Comparison of ENCODE assay signal across 1 cellular context in genomic region chr17:73205326-73205980, GRCh38.
TF ChIP-seq lines count a peak whose summit lies in the region.

No MANE protein-coding gene starts in this region.

TF ChIP-seq in HepG2, 621 proteins besides CTCF, POLR2A, EP300 and RAD21 (continued from another document):
- TF ChIP-seq HNF1B (CRISPR knock-in tag; IDR thresholded peaks at IDR 0.05) (0 out of 2 replicates have a peak, but pooled peaks have one; percentile 14), SALL1 (CRISPR knock-in tag; IDR thresholded peaks at IDR 0.05) (peak; percentile 41), WIZ (CRISPR knock-in tag; IDR thresholded peaks at IDR 0.05) (no peak), HNF1A (IDR thresholded peaks at IDR 0.05; ENCODE audit: low read depth) (0 out of 2 replicates have a peak, but pooled peaks have one; percentile 14), HNF1A (CRISPR knock-in tag; IDR thresholded peaks at IDR 0.05; ENCODE audit: borderline replicate concordance) (peak; percentile 23; the same call in 1 of the 2 replicates), LCORL (IDR thresholded peaks at IDR 0.05) (no peak), LCORL (CRISPR knock-in tag; IDR thresholded peaks at IDR 0.05) (0 out of 2 replicates have a peak, but pooled peaks have one; percentile 34), ZNF776 (CRISPR knock-in tag; IDR thresholded peaks at IDR 0.05) (no peak), FOXC1 (CRISPR knock-in tag; IDR thresholded peaks at IDR 0.05; ENCODE audit: borderline replicate concordance) (no peak), POGZ (CRISPR knock-in tag; IDR thresholded peaks at IDR 0.05) (0 out of 2 replicates have a peak, but pooled peaks have one; percentile 22), SALL2 (CRISPR knock-in tag; IDR thresholded peaks at IDR 0.05) (no peak)
